ENCODE assay signal across 2 cellular contexts in genomic region chr18:68759308-68759707, GRCh38.
TF ChIP-seq lines count a peak whose summit lies in the region.

No MANE protein-coding gene starts in this region.

TF ChIP-seq in HepG2, 621 proteins besides CTCF, POLR2A, EP300 and RAD21:
- TF ChIP-seq ZNF317 (CRISPR knock-in tag; IDR thresholded peaks at IDR 0.05) (peak; percentile 97), ZNF761 (CRISPR knock-in tag; conservative IDR thresholded peaks at IDR 0.05) (no peak), ZNF512B (CRISPR knock-in tag; IDR thresholded peaks at IDR 0.05; ENCODE audit: borderline replicate concordance) (no peak)
TF ChIP-seq in HepG2: peak in this region for 1.

TF ChIP-seq in WTC11, 78 proteins besides CTCF, POLR2A, EP300 and RAD21:
- TF ChIP-seq ZNF317 (CRISPR knock-in tag; IDR thresholded peaks at IDR 0.05; ENCODE audit: borderline replicate concordance, low read depth) (peak; percentile 99), RORB (CRISPR knock-in tag; IDR thresholded peaks at IDR 0.05) (no peak)
TF ChIP-seq in WTC11: peak in this region for 1.
